In genomic region chr21:46323227-46323709, GRCh38 we compare ENCODE assay signal across 1 cellular context.
TF ChIP-seq lines count a peak whose summit lies in the region.

No MANE protein-coding gene starts in this region.

TF ChIP-seq in H1, 55 proteins besides CTCF, POLR2A, EP300 and RAD21:
- TF ChIP-seq CHD1 (IDR thresholded peaks at IDR 0.05; ENCODE audit: low read depth, low read length), result 0 out of 2 replicates have a peak, but pooled peaks have one; percentile 19
- TF ChIP-seq SIN3A (conservative IDR thresholded peaks at IDR 0.05 in 1 of 2, IDR thresholded peaks at IDR 0.05 in 1 of 2; ENCODE audit: low read depth in 1 of 2, low read length in 2 of 2), result peak in 1 of 2 experiments; percentile 14; a peak in 1 of 4 replicates
- TF ChIP-seq TCF12 (IDR thresholded peaks at IDR 0.05; ENCODE audit: low read depth, low read length), result no peak
